19 cellular contexts compared by ENCODE assay signal in genomic region chr7:54336800-54337199, GRCh38.
DNase-seq lines count a peak whose midpoint lies in the region; ATAC-seq, FAIRE-seq and TF ChIP-seq lines count a peak whose summit lies in the region.
"Had no signal": no experiment of that assay in that cellular context is flagged by ENCODE, and none has a peak within 500 bp of the region (broad histone marks: within the 10 kb centered on the region; RNA-seq: fewer than 3 reads in every experiment).

No MANE protein-coding gene starts in this region.

- H2AK5ac ChIP-seq in neuronal stem cell (ENCODE audit: low read depth, low read length) = no peak overlapping the region

- BruUV-seq in Calu3 (replicated peaks; lab: Mats Ljungman, UMichigan) = no TSS peak

- no peak overlapping the region for H4K91ac ChIP-seq in neuronal stem cell (ENCODE audit: low read depth, low read length, poor library complexity)

- no peak overlapping the region for H3K18ac ChIP-seq in neuronal stem cell (ENCODE audit: low read length)

- H2AFZ ChIP-seq in neuronal stem cell (ENCODE audit: low read length) = no peak overlapping the region

- peak; percentile 11 for FAIRE-seq in D721Med (lab: Jason Lieb, UNC)
- FAIRE-seq: A549, H1 had no signal

- no peak overlapping the region for H2BK15ac ChIP-seq in neuronal stem cell (ENCODE audit: low read length)

- H3K9ac ChIP-seq in neuronal stem cell (ENCODE audit: low read depth, low read length, poor library complexity) = no peak overlapping the region

- no peak overlapping the region for H3K14ac ChIP-seq in neuronal stem cell (ENCODE audit: low read length)

- H3K36me3 ChIP-seq in neuronal stem cell (replicated peaks in 1 of 2; ENCODE audit: control insufficient read depth in 2 of 2, insufficient read depth in 2 of 2, low read length in 2 of 2) (no peaks in the 10 kb centered on the region), H7 (replicated peaks; ENCODE audit: control insufficient read depth, insufficient read depth, low read length) (no peaks in the 10 kb centered on the region)
- H3K36me3 ChIP-seq: HAP-1 had no signal

- H3K36me3 Mint-ChIP-seq in Calu3 (ENCODE audit: insufficient read depth, unreplicated experiment) = no peaks in the 10 kb centered on the region

- H3K4me3 Mint-ChIP-seq in Calu3 (ENCODE audit: low read depth, unreplicated experiment) = no peak overlapping the region
- H3K4me3 Mint-ChIP-seq: CD4-positive, alpha-beta T cell had no signal

- peaks cover 0 to 4% of the 10 kb centered on the region in 2 donors for H3K4me1 ChIP-seq in neuronal stem cell (ENCODE audit: control insufficient read depth in 2 of 2, insufficient read depth in 1 of 2, low read depth in 1 of 2, low read length in 2 of 2)
- H3K4me1 ChIP-seq: A549, Caco-2, HAP-1 had no signal

- peaks cover 14% of the 10 kb centered on the region for H3K9me3 Mint-ChIP-seq in Calu3 (ENCODE audit: low read depth, unreplicated experiment)

- WGBS in neuronal stem cell (ENCODE audit: extremely low coverage in 2 of 2, insufficient read length in 2 of 2, insufficient replicate concordance in 1 of 2), 2 donors = no CpG with 5 or more reads among the region's 2 CpGs

- DNase-seq in D721Med (ENCODE audit: insufficient read length, low spot score) (no peak), astrocyte of the cerebellum (ENCODE audit: low read depth) (peak; percentile 5), myocyte (ENCODE audit: low read depth) (peak; percentile 49), neuronal stem cell (ENCODE audit: low spot score) (no peak), Calu3 (no peak), H7 (no peak), left ventricle myocardium superior (no peak)
- DNase-seq: AML-193; Caco-2; CD4-positive, alpha-beta T cell; DMS79 treated with DMSO at 0.1 percent for 48 hours; GF-D8 had no signal

- no peak overlapping the region for H2BK120ac ChIP-seq in neuronal stem cell (ENCODE audit: low read depth, low read length)

- TF ChIP-seq CTCF in D721Med (IDR thresholded peaks at IDR 0.05; ENCODE audit: insufficient read depth, missing control alignments) (no peak), astrocyte of the cerebellum (IDR thresholded peaks at IDR 0.05; ENCODE audit: low read depth, low read length, missing control alignments) (no peak), Calu3 (IDR thresholded peaks at IDR 0.05; ENCODE audit: unreplicated experiment) (no peak)

- H3K27me3 ChIP-seq in neuronal stem cell (ENCODE audit: control insufficient read depth in 3 of 3, insufficient read depth in 3 of 3, low read depth in 1 of 3, low read length in 3 of 3) (no peaks in the 10 kb centered on the region), H7 (ENCODE audit: control insufficient read depth, insufficient read depth, low read length) (no peaks in the 10 kb centered on the region)

- H2BK12ac ChIP-seq in neuronal stem cell (ENCODE audit: low read length) = no peak overlapping the region

- no peak overlapping the region for H3K27ac Mint-ChIP-seq in Calu3 (ENCODE audit: unreplicated experiment)
- H3K27ac Mint-ChIP-seq: CD4-positive, alpha-beta T cell had no signal

- no peak overlapping the region for H4K8ac ChIP-seq in neuronal stem cell (ENCODE audit: low read depth, low read length)

- H3K4me3 ChIP-seq in astrocyte of the cerebellum (ENCODE audit: low read depth, low read length) (no peak overlapping the region), neuronal stem cell (ENCODE audit: low read length in 2 of 2) (no peak overlapping the region), H7 (ENCODE audit: insufficient read depth, low read depth, low read length) (no peak overlapping the region)
- H3K4me3 ChIP-seq: A549, HAP-1 had no signal

- no peaks in the 10 kb centered on the region for H3K79me1 ChIP-seq in neuronal stem cell (ENCODE audit: low read depth, low read length)

- no peak overlapping the region for H3K23ac ChIP-seq in neuronal stem cell (ENCODE audit: low read depth, low read length, poor library complexity)

- no peak overlapping the region for H3K27ac ChIP-seq in neuronal stem cell (replicated peaks; ENCODE audit: low read length)
- H3K27ac ChIP-seq: 22Rv1, A549, C4-2B, HL-60 had no signal

- no peak overlapping the region for H2BK5ac ChIP-seq in neuronal stem cell (ENCODE audit: low read length)

- H3K4me2 ChIP-seq in neuronal stem cell (ENCODE audit: insufficient read depth, low read length, poor library complexity, severe bottlenecking) = no peak overlapping the region
- H3K4me2 ChIP-seq: A549 had no signal

- H3K4ac ChIP-seq in neuronal stem cell (ENCODE audit: low read length) = no peak overlapping the region

- intact Hi-C loops in Calu3 (cut with micrococcal nuclease; ENCODE audit: unreplicated experiment) (no loop called here), left ventricle myocardium superior (cut with micrococcal nuclease) (no loop called here)

- H3K9me3 ChIP-seq in neuronal stem cell (replicated peaks in 1 of 2; ENCODE audit: control insufficient read depth in 2 of 2, insufficient read depth in 1 of 2, low read depth in 1 of 2, low read length in 2 of 2) = no peaks in the 10 kb centered on the region
- H3K9me3 ChIP-seq: A549, Caco-2, HAP-1 had no signal

- no peaks in the 10 kb centered on the region for H3K4me1 Mint-ChIP-seq in Calu3 (ENCODE audit: low read depth, unreplicated experiment)

- in situ Hi-C loops in astrocyte of the cerebellum (cut with HindIII; ENCODE audit: low sequenced_read_pairs) = no loop called here

- H3K27me3 Mint-ChIP-seq in Calu3 (ENCODE audit: unreplicated experiment) = no peaks in the 10 kb centered on the region
- H3K27me3 Mint-ChIP-seq: CD4-positive, alpha-beta T cell had no signal

- CTCF ChIA-PET in Calu3 (lab: Charles Lee) = interaction anchor here (0.6 kb wide), 1 partner anchor 769 kb away, joined by 3 read pairs; no protein-coding TSS in a partner anchor

- ATAC-seq in HG03432 (IDR thresholded peaks at IDR 0.05; ENCODE audit: unreplicated experiment) (peak; percentile 49), left ventricle myocardium superior (no peak)
- ATAC-seq: A549 had no signal

Comparison
In these comparisons a context has a peak if more than half of its experiments do, and no peak if none do; other contexts are left out.
1. DNase-seq: peak in astrocyte of the cerebellum (single experiment) and myocyte (single experiment); none in D721Med (single experiment), neuronal stem cell (single experiment), Calu3 (single experiment), H7 (single experiment) and left ventricle myocardium superior (single experiment).